8 cellular contexts compared by ENCODE assay signal in the genomic region with DNA sequence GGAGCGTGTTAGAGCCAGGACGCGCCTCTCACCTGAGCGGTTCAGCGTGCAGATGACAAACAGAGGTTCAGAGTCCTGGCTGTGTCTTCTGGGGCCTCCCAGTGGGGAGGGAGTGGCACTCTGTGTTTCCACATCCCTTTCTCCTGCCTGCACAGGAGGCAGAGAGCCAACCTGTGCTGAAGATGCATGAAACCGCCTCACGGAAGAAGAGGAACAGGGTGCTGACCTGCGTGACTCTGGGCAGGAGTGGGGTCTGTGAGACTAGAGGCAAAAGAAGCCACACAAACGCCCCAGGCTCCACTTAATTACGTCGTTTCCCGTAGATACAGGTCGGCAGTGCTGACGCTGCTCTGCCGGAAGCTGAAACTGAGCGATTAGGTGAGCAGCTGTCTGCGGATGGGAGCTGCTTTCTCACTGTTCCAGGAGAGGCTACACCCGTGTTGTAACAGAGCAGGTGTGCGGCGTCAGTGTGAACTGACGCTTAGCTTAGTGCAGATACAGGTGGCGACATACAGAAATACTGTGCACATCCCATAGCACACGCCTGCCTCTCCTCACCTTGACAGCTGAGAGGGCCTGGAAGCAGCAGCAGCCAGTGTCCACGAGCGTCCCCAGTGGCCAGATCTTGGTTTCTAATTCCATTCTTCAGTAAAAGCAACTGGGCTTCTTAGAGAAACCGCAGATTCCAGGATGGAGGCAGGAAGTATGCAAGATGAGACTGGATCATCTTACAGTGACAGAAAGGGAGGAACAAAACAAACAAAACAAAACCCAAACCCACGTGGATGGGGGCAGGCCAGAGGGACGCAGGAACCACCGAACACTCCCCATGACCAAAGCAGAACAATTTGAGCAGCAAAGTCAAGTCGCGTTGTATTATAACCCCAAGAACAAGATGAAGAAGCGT. TPM values are rescaled to one million over a fixed set of nuclear protein-coding genes. Genes with fewer than 3 reads are reported as not detected.
A peak's percentile ranks its signal among the peaks of the same experiment; 100 is the strongest.
DNase-seq lines count a peak whose midpoint lies in the region; ATAC-seq, FAIRE-seq and TF ChIP-seq lines count a peak whose summit lies in the region.

No MANE protein-coding gene starts in this region.

- peaks cover 0 to under 1% of the 10 kb centered on the region in 2 donors for H3K36me3 ChIP-seq in kidney (ENCODE audit: control insufficient read depth in 1 of 2, insufficient read depth in 2 of 2, low read length in 2 of 2)

- DNase-seq in NCI-H2171 (lab: John Stamatoyannopoulos, UW) (peak; percentile 76), kidney (no peak), middle frontal gyrus (ENCODE audit: extremely low spot score, low spot score) (no peak)
- DNase-seq in stimulated activated CD4-positive, alpha-beta T cell treated with anti-CD3 and anti-CD28 coated beads, Interleukin-4, amount 100 ng/mL, for 1 hour = no peak

- H3K27me3 Mint-ChIP-seq in brain = peaks cover 4% of the 10 kb centered on the region

- ATAC-seq in GM21737 (IDR thresholded peaks at IDR 0.05; ENCODE audit: unreplicated experiment) = peak; percentile 73
- ATAC-seq in HG03342 (IDR thresholded peaks at IDR 0.05; ENCODE audit: unreplicated experiment) = no peak

- no peak overlapping the region for H3K27ac ChIP-seq in 22Rv1
- H3K27ac ChIP-seq in kidney (ENCODE audit: low read depth in 2 of 2, low read length in 2 of 2) = no peak overlapping the region

- H3K4me1 ChIP-seq in kidney (ENCODE audit: control insufficient read depth in 1 of 2, insufficient read depth in 1 of 2, low read depth in 1 of 2, low read length in 2 of 2) = peaks cover 7 to 24% of the 10 kb centered on the region in 2 donors

- no peak overlapping the region for H3K9ac ChIP-seq in kidney (ENCODE audit: low read length in 2 of 2)

- H3K4me3 Mint-ChIP-seq in brain = no peak overlapping the region

- intact Hi-C loops in kidney (cut with DNase I) = no loop called here

- no peaks in the 10 kb centered on the region for H3K36me3 Mint-ChIP-seq in brain

- FAIRE-seq in kidney (lab: Jason Lieb, UNC) = no peak

- peak overlapping the region in 3 of 5 experiments; percentile 5 to 74 (median 62) for H3K27ac Mint-ChIP-seq in brain

- peaks cover 0 to 10% (median 2%) of the 10 kb centered on the region in 5 experiments for H3K9me3 Mint-ChIP-seq in brain

- no peaks in the 10 kb centered on the region for H3K9me3 ChIP-seq in kidney (ENCODE audit: control insufficient read depth in 1 of 2, low read length in 2 of 2)

- peaks cover 32% of the 10 kb centered on the region for H3K4me1 Mint-ChIP-seq in brain

- H3K4me3 ChIP-seq in kidney (ENCODE audit: low read length in 2 of 2) = peak overlapping the region in 1 of 2 donors; percentile 37

- TF ChIP-seq CTCF in 22Rv1 (IDR thresholded peaks at IDR 0.05) = peak; percentile 94
- TF ChIP-seq CTCF in brain (conservative IDR thresholded peaks at IDR 0.05) = peak; percentile 29 to 58
- peak; percentile 58 for TF ChIP-seq CTCF in kidney (IDR thresholded peaks at IDR 0.05; ENCODE audit: borderline replicate concordance, extremely low read depth, insufficient read depth)

RNA-seq across cellular contexts. Expression of gene MCF2L, which starts 37.7 kb away (rescaled TPM):
- polyA plus RNA-seq in brain (ENCODE audit: insufficient read depth, low read depth, low replicate concordance) = 61.7 TPM
- total RNA-seq in kidney = 61.9 TPM
- polyA plus RNA-seq in kidney (ENCODE audit: insufficient read depth, low read depth, low replicate concordance) = 12.1 TPM

Comparison
In these comparisons a context has a peak if more than half of its experiments do, and no peak if none do; other contexts are left out.
1. CTCF ChIP-seq: peak in every context shown above with its lines; median percentile 94 in 22Rv1; 58 in kidney; 44 in brain.